23 cellular contexts compared by ENCODE assay signal in genomic region chr13:113106666-113107065, GRCh38. TPM values are rescaled to one million over a fixed set of nuclear protein-coding genes. Genes with fewer than 3 reads are reported as not detected.
"Had no signal": no experiment of that assay in that cellular context is flagged by ENCODE, and none has a peak within 500 bp of the region (broad histone marks: within the 10 kb centered on the region; RNA-seq: fewer than 3 reads in every experiment).

No MANE protein-coding gene starts in this region.

- H3K27ac Mint-ChIP-seq: activated naive CD4-positive, alpha-beta T cell treated with anti-CD3 and anti-CD28 coated beads, Interleukin-2, amount 10 ng/mL, durations not matched to agents 7 days and 5 days; natural killer cell had no signal

- H3K9me3 ChIP-seq: body of pancreas, esophagus squamous epithelium, upper lobe of right lung had no signal

- H3K4me3 Mint-ChIP-seq: activated naive CD4-positive, alpha-beta T cell treated with anti-CD3 and anti-CD28 coated beads, Interleukin-2, amount 10 ng/mL, durations not matched to agents 7 days and 5 days; natural killer cell had no signal

- FAIRE-seq: endothelial cell of umbilical vein had no signal

- DNase-seq: activated CD4-positive, alpha-beta T cell treated with anti-CD3 and anti-CD28 coated beads, Interleukin-2, amount 50 U/mL, for 4 hours; activated CD8-positive, alpha-beta memory T cell treated with anti-CD3 and anti-CD28 coated beads, Interleukin-2, amount 50 U/mL, for 4 hours; activated naive CD4-positive, alpha-beta T cell treated with anti-CD3 and anti-CD28 coated beads, Interleukin-2, amount 10 ng/mL, durations not matched to agents 7 days and 5 days; amniotic stem cell; body of pancreas; central memory CD4-positive, alpha-beta T cell; cortex of kidney; effector CD4-positive, alpha-beta T cell; esophagus squamous epithelium; kidney glomerular epithelial cell; mesendoderm; natural killer cell; nucleus accumbens; stimulated activated CD4-positive, alpha-beta T cell treated with anti-CD3 and anti-CD28 coated beads, Interleukin-2, amount 100 ng/mL, for 48 hours; stimulated activated naive CD4-positive, alpha-beta T cell; upper lobe of right lung had no signal

- ATAC-seq: body of pancreas, natural killer cell, upper lobe of right lung had no signal

- H3K27ac ChIP-seq: body of pancreas, esophagus squamous epithelium, SK-N-MC, upper lobe of right lung had no signal

- H3K36me3 Mint-ChIP-seq: natural killer cell had no signal

- H3K4me1 Mint-ChIP-seq: activated naive CD4-positive, alpha-beta T cell treated with anti-CD3 and anti-CD28 coated beads, Interleukin-2, amount 10 ng/mL, durations not matched to agents 7 days and 5 days; natural killer cell had no signal

- H3K4me3 ChIP-seq: body of pancreas, esophagus squamous epithelium, SK-N-MC, upper lobe of right lung had no signal

- H3K36me3 ChIP-seq: esophagus squamous epithelium, upper lobe of right lung had no signal

- H3K9me3 Mint-ChIP-seq: activated naive CD4-positive, alpha-beta T cell treated with anti-CD3 and anti-CD28 coated beads, Interleukin-2, amount 10 ng/mL, durations not matched to agents 7 days and 5 days; natural killer cell had no signal

RNA-seq across cellular contexts. Expression of gene F7, which starts 1.1 kb away (rescaled TPM):
- total RNA-seq: body of pancreas, endothelial cell of umbilical vein, esophagus squamous epithelium, fibroblast of villous mesenchyme, glomerular endothelial cell had no signal
- polyA plus RNA-seq: endothelial cell of umbilical vein had no signal

RNA-seq across cellular contexts. Expression of gene F10, which starts 15.9 kb away (rescaled TPM):
- total RNA-seq: endothelial cell of umbilical vein, glomerular endothelial cell, natural killer cell had no signal

RNA-seq across cellular contexts. Expression of gene PROZ, which starts 51.8 kb away (rescaled TPM):
- total RNA-seq: body of pancreas, endothelial cell of umbilical vein, esophagus squamous epithelium, glomerular endothelial cell, lower leg skin, skeletal muscle tissue, temporal lobe, upper lobe of right lung had no signal
- polyA plus RNA-seq: endothelial cell of umbilical vein had no signal
